Comparison of ENCODE assay signal across 8 cellular contexts in the genomic region with DNA sequence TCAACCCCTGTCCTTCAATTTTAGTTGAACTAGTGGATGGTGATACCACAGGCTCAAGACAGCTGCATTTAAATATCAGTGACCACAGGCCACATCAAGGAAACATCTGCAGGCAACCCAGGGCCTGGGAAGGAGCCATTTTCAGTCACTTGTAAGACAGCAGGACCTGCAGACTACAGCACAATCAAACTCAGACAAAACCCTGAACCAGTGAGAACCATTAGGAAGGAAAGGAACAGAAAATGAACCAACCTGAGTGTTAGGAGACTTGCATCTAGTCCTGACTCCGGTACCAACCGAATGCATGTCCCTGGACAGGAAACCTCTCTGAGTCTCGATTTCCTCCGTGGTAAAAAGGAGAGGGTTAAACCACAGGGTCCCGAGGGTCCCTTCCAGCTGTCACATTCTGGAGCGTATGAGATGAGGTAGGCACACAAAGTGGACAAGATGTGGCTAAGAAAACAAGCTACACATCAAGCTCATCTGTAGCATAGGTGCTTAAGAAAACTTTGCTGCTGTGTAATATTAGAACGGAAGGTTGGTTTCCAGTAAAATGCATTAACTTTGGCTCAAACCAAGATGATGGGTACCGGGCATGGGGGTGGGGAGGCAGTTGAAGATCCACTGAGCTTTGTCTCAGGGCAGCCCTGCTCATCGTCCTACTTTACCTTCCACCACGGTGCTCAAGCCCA. TPM values are rescaled to one million over a fixed set of nuclear protein-coding genes. Genes with fewer than 3 reads are reported as not detected.
DNase-seq lines count a peak whose midpoint lies in the region; ATAC-seq and TF ChIP-seq lines count a peak whose summit lies in the region.

No MANE protein-coding gene starts in this region.

- peaks cover 46% of the 10 kb centered on the region for H3K36me3 Mint-ChIP-seq in CD8-positive, alpha-beta T cell
- peaks cover 22% of the 10 kb centered on the region for H3K36me3 Mint-ChIP-seq in WTC11

- H3K9me3 Mint-ChIP-seq in CD8-positive, alpha-beta T cell, result no peaks in the 10 kb centered on the region
- no peaks in the 10 kb centered on the region for H3K9me3 Mint-ChIP-seq in WTC11

- H3K27me3 ChIP-seq in CD8-positive, alpha-beta T cell (ENCODE audit: insufficient read depth, low read length), result no peaks in the 10 kb centered on the region
- no peaks in the 10 kb centered on the region for H3K27me3 ChIP-seq in HL-60 (ENCODE audit: insufficient read depth, poor library complexity, severe bottlenecking)
- H3K27me3 ChIP-seq in esophagus squamous epithelium, result no peaks in the 10 kb centered on the region
- no peaks in the 10 kb centered on the region for H3K27me3 ChIP-seq in gastrocnemius medialis

- peak in 3 of 7 experiments; percentile 40 to 63 (median 50) for DNase-seq in CD8-positive, alpha-beta T cell
- DNase-seq in HL-60 (ENCODE audit: low read depth in 1 of 2, low spot score in 1 of 2), result peak in 1 of 2 experiments; percentile 58
- no peak for DNase-seq in WTC11 (ENCODE audit: low spot score)
- no peak for DNase-seq in esophagus squamous epithelium (lab: John Stamatoyannopoulos, UW)
- DNase-seq in gastrocnemius medialis, result no peak
- DNase-seq in COLO668 (lab: John Stamatoyannopoulos, UW; ENCODE audit: unreplicated experiment), result no peak
- DNase-seq in NCI-H1694 treated with DMSO at 0.1 percent for 48 hours (lab: John Stamatoyannopoulos, UW), result no peak

- intact Hi-C loops in CD8-positive, alpha-beta T cell (cut with DNase I, micrococcal nuclease), result loop anchor here (2.0 to 10.0 kb wide), 5 partner anchors 59 to 1991 kb away; partner anchors contain the start of genes DDX47 (in 1 of the 2) and YBX3 (in 1 of the 2)
- intact Hi-C loops in esophagus squamous epithelium (cut with DNase I), result no loop called here
- intact Hi-C loops in gastrocnemius medialis (cut with DNase I; ENCODE audit: low total_unique reads), result loop anchor here (2.0 to 5.0 kb wide), 5 partner anchors 13 to 1993 kb away; partner anchors contain the start of genes APOLD1, ETV6, GPR19 and YBX3

- peak overlapping the region; percentile 96 for H3K4me3 ChIP-seq in CD8-positive, alpha-beta T cell (ENCODE audit: low read depth, low read length)
- H3K4me3 ChIP-seq in HL-60 (replicated peaks; ENCODE audit: insufficient read depth, low read length) (no peak overlapping the region), esophagus squamous epithelium (peak overlapping the region in 3 of 4 donors; percentile 77 to 89 (median 82)), gastrocnemius medialis (peak overlapping the region; percentile 72 to 99 (median 92))

- no peaks in the 10 kb centered on the region for H3K27me3 Mint-ChIP-seq in CD8-positive, alpha-beta T cell (ENCODE audit: low read depth)
- peaks cover 10% of the 10 kb centered on the region; the same call in 1 of the 2 replicates for H3K27me3 Mint-ChIP-seq in WTC11 (ENCODE audit: low read depth)

- peak overlapping the region; percentile 98 for H3K27ac Mint-ChIP-seq in CD8-positive, alpha-beta T cell
- H3K27ac Mint-ChIP-seq in WTC11, result peak overlapping the region; percentile 69

- H3K4me1 Mint-ChIP-seq in CD8-positive, alpha-beta T cell (ENCODE audit: low read depth), result peaks cover 65% of the 10 kb centered on the region
- peaks cover 51% of the 10 kb centered on the region for H3K4me1 Mint-ChIP-seq in WTC11

- TF ChIP-seq POLR2A in GM19193 (IDR thresholded peaks at IDR 0.05; ENCODE audit: extremely low read depth, insufficient read depth, insufficient read length) (peak; percentile 52), esophagus squamous epithelium (IDR thresholded peaks at IDR 0.05) (peak in 1 of 4 donors; percentile 53), gastrocnemius medialis (IDR thresholded peaks at IDR 0.05) (no peak)

- peaks cover 24% of the 10 kb centered on the region for H3K36me3 ChIP-seq in CD8-positive, alpha-beta T cell (ENCODE audit: insufficient read depth, low read length)
- peaks cover 0 to 18% (median 0%) of the 10 kb centered on the region in 3 donors for H3K36me3 ChIP-seq in esophagus squamous epithelium
- peaks cover 0 to 19% of the 10 kb centered on the region in 2 donors for H3K36me3 ChIP-seq in gastrocnemius medialis

- WGBS in esophagus squamous epithelium, 2 donors, result 5 to 10% methylated on average over 9 to 10 of the region's 10 CpGs

- H3K4me1 ChIP-seq in CD8-positive, alpha-beta T cell (ENCODE audit: insufficient read depth, low read length), result peaks cover 34% of the 10 kb centered on the region
- H3K4me1 ChIP-seq in esophagus squamous epithelium (peaks cover 24 to 52% (median 31%) of the 10 kb centered on the region in 3 donors), gastrocnemius medialis (peaks cover 42 to 46% of the 10 kb centered on the region in 2 donors)

- CTCF ChIA-PET in CD8-positive, alpha-beta T cell (lab: Charles Lee), result interaction anchor here (0.7 to 4.2 kb wide), 17 partner anchors 9 to 358 kb away, joined by 3 to 34 read pairs (median 4); partner anchors contain the start of gene BORCS5
- CTCF ChIA-PET in WTC11 (lab: Charles Lee), result interaction anchor here (0.6 to 4.2 kb wide), 6 partner anchors 10 to 330 kb away, joined by 3 to 46 read pairs (median 4); no protein-coding TSS in a partner anchor

- no peak for TF ChIP-seq CTCF in CD8-positive, alpha-beta T cell (IDR thresholded peaks at IDR 0.05)
- TF ChIP-seq CTCF in HL-60 (IDR thresholded peaks at IDR 0.05; ENCODE audit: insufficient read depth, low read length) (no peak), WTC11 (IDR thresholded peaks at IDR 0.05) (no peak), esophagus squamous epithelium (IDR thresholded peaks at IDR 0.05) (no peak), gastrocnemius medialis (IDR thresholded peaks at IDR 0.05 in 4 of 5, conservative IDR thresholded peaks at IDR 0.05 in 1 of 5) (no peak)

- in situ Hi-C loops in gastrocnemius medialis (cut with MboI; ENCODE audit: low sequenced_read_pairs in 4 of 4), result loop anchor here in 2 of 4 donors (25.0 kb wide), 2 partner anchors 328 to 353 kb away; partner anchors contain the start of genes BORCS5 (in 1 of the 2) and MANSC1 (in 1 of the 2)

- peak overlapping the region; percentile 85 for H3K4me3 Mint-ChIP-seq in CD8-positive, alpha-beta T cell
- H3K4me3 Mint-ChIP-seq in WTC11, result peak overlapping the region; percentile 61

- POLR2A ChIA-PET in CD8-positive, alpha-beta T cell (lab: Charles Lee), result interaction anchor here (0.7 to 14.5 kb wide), 10 partner anchors 10 to 365 kb away, joined by 4 to 339 read pairs (median 8); partner anchors contain the start of genes BORCS5, GPR19 and MANSC1
- POLR2A ChIA-PET in WTC11 (lab: Charles Lee), result interaction anchor here (0.5 to 3.5 kb wide), 4 partner anchors 10 to 365 kb away, joined by 3 to 31 read pairs (median 4); partner anchors contain the start of gene MANSC1

- peak overlapping the region; percentile 97 for H3K27ac ChIP-seq in CD8-positive, alpha-beta T cell (ENCODE audit: low read depth, low read length)
- H3K27ac ChIP-seq in HL-60 (replicated peaks), result peak overlapping the region; percentile 100
- peak overlapping the region; percentile 97 to 100 (median 98) for H3K27ac ChIP-seq in esophagus squamous epithelium
- peak overlapping the region; percentile 96 to 99 (median 98) for H3K27ac ChIP-seq in gastrocnemius medialis

- no peak for ATAC-seq in CD8-positive, alpha-beta T cell
- ATAC-seq in WTC11 (no peak), gastrocnemius medialis (no peak)

- H3K9me3 ChIP-seq in CD8-positive, alpha-beta T cell (ENCODE audit: low read length), result no peaks in the 10 kb centered on the region
- H3K9me3 ChIP-seq in esophagus squamous epithelium, result no peaks in the 10 kb centered on the region
- no peaks in the 10 kb centered on the region for H3K9me3 ChIP-seq in gastrocnemius medialis

TF ChIP-seq in WTC11, 78 proteins besides CTCF, POLR2A, EP300 and RAD21 (continues in another document):
- TF ChIP-seq ZSCAN18 (CRISPR knock-in tag; IDR thresholded peaks at IDR 0.05), result no peak
- TF ChIP-seq, protein P1, sequence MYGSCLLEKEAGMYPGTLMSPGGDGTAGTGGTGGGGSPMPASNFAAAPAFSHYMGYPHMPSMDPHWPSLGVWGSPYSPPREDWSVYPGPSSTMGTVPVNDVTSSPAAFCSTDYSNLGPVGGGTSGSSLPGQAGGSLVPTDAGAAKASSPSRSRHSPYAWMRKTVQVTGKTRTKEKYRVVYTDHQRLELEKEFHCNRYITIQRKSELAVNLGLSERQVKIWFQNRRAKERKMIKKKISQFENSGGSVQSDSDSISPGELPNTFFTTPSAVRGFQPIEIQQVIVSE (CRISPR knock-in tag; IDR thresholded peaks at IDR 0.05; ENCODE audit: borderline replicate concordance), result no peak
- TF ChIP-seq, protein P2, sequence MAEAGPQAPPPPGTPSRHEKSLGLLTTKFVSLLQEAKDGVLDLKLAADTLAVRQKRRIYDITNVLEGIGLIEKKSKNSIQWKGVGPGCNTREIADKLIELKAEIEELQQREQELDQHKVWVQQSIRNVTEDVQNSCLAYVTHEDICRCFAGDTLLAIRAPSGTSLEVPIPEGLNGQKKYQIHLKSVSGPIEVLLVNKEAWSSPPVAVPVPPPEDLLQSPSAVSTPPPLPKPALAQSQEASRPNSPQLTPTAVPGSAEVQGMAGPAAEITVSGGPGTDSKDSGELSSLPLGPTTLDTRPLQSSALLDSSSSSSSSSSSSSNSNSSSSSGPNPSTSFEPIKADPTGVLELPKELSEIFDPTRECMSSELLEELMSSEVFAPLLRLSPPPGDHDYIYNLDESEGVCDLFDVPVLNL (CRISPR knock-in tag; IDR thresholded peaks at IDR 0.05; ENCODE audit: borderline replicate concordance, low read depth), result no peak
- TF ChIP-seq ZNF263 (CRISPR knock-in tag; IDR thresholded peaks at IDR 0.05; ENCODE audit: low read depth), result no peak

RNA-seq across cellular contexts. Expression of gene CDKN1B, which starts 1.6 kb away (rescaled TPM):
- total RNA-seq in CD8-positive, alpha-beta T cell, result 100 to 1,000 TPM; 240 to 245 TPM
- total RNA-seq in WTC11 (2021) (34.2 to 38.4 TPM (median 34.8 TPM) in 3 replicates), esophagus squamous epithelium (10 to 100 TPM; 17.3 to 48.1 (median 30.5) TPM), gastrocnemius medialis (10 to 100 TPM; 43.6 to 76.4 (median 56.6) TPM)

RNA-seq across cellular contexts. Expression of gene GPR19, which starts 19.6 kb away (rescaled TPM):
- total RNA-seq in CD8-positive, alpha-beta T cell, result 1 to 10 TPM in 1 of 2 experiments, under 1 TPM in 1; 0.68 to 1.7 TPM
- 10.4 to 16.4 TPM (median 14.2 TPM) in 3 replicates for total RNA-seq in WTC11 (2021)
- total RNA-seq in esophagus squamous epithelium, result under 1 TPM in 1 of 4 donors, not detected in 3; 0.40 TPM
- not detected for total RNA-seq in gastrocnemius medialis
